In genomic region chr21:32316363-32317215, GRCh38 we compare ENCODE assay signal across 33 cellular contexts. TPM values are rescaled to one million over a fixed set of nuclear protein-coding genes. Genes with fewer than 3 reads are reported as not detected.
"Had no signal": no experiment of that assay in that cellular context is flagged by ENCODE, and none has a peak within 500 bp of the region (broad histone marks: within the 10 kb centered on the region; RNA-seq: fewer than 3 reads in every experiment).

No MANE protein-coding gene starts in this region.

- H3K27me3 ChIP-seq: SJCRH30 had no signal

- H3K27me3 Mint-ChIP-seq: activated naive CD4-positive, alpha-beta T cell treated with anti-CD3 and anti-CD28 coated beads, Interleukin-2, amount 50 U/mL, for 24 hours; activated naive CD8-positive, alpha-beta T cell treated with anti-CD3 and anti-CD28 coated beads, Interleukin-2, amount 50 U/mL, for 24 hours; brain; central memory CD8-positive, alpha-beta T cell had no signal

- H3K9me3 ChIP-seq: SJCRH30 had no signal

- H3K4me3 Mint-ChIP-seq: activated CD8-positive, alpha-beta T cell treated with anti-CD3 and anti-CD28 coated beads, Interleukin-2, amount 10 ng/mL, durations not matched to agents 7 days and 5 days; activated naive CD4-positive, alpha-beta T cell treated with anti-CD3 and anti-CD28 coated beads, Interleukin-2, amount 50 U/mL, for 24 hours; activated naive CD8-positive, alpha-beta T cell treated with anti-CD3 and anti-CD28 coated beads, Interleukin-2, amount 50 U/mL, for 24 hours; activated T-cell treated with anti-CD3 and anti-CD28 coated beads, Interleukin-2, amount 50 U/mL, for 72 hours; brain; central memory CD8-positive, alpha-beta T cell had no signal

- ATAC-seq: activated CD4-positive, CD25-positive, alpha-beta regulatory T cell treated with anti-CD3 and anti-CD28 coated beads, Interleukin-2, amount 50 U/mL, for 24 hours; activated CD8-positive, alpha-beta T cell treated with anti-CD3 and anti-CD28 coated beads, Interleukin-2, amount 10 ng/mL, durations not matched to agents 7 days and 5 days; activated naive CD8-positive, alpha-beta T cell treated with anti-CD3 and anti-CD28 coated beads, Interleukin-2, amount 50 U/mL, for 24 hours; activated T-cell treated with anti-CD3 and anti-CD28 coated beads, Interleukin-2, amount 50 U/mL, for 72 hours; Panc1; SK-N-SH treated with all-trans-retinoic acid at 6 μM for 48 hours had no signal

- H3K4me1 ChIP-seq: SJCRH30 had no signal

- H3K27ac Mint-ChIP-seq: activated CD8-positive, alpha-beta T cell treated with anti-CD3 and anti-CD28 coated beads, Interleukin-2, amount 10 ng/mL, durations not matched to agents 7 days and 5 days; activated naive CD4-positive, alpha-beta T cell treated with anti-CD3 and anti-CD28 coated beads, Interleukin-2, amount 50 U/mL, for 24 hours; activated naive CD8-positive, alpha-beta T cell treated with anti-CD3 and anti-CD28 coated beads, Interleukin-2, amount 50 U/mL, for 24 hours; activated T-cell treated with anti-CD3 and anti-CD28 coated beads, Interleukin-2, amount 50 U/mL, for 72 hours; activated T-helper 2 cell treated with anti-CD3 and anti-CD28 coated beads, Interferon-gamma antibody, Interleukin-2, Interleukin-4, amounts not matched to agents 10 μg/mL and 5 μg/mL and 100 μg/mL, durations not matched to agents 14 hours and 24 hours and 36 hours; brain had no signal

- H3K9me3 Mint-ChIP-seq: activated naive CD4-positive, alpha-beta T cell treated with anti-CD3 and anti-CD28 coated beads, Interleukin-2, amount 50 U/mL, for 24 hours; activated naive CD8-positive, alpha-beta T cell treated with anti-CD3 and anti-CD28 coated beads, Interleukin-2, amount 50 U/mL, for 24 hours; activated T-cell treated with anti-CD3 and anti-CD28 coated beads, Interleukin-2, amount 50 U/mL, for 72 hours; activated T-helper 2 cell treated with anti-CD3 and anti-CD28 coated beads, Interferon-gamma antibody, Interleukin-2, Interleukin-4, amounts not matched to agents 10 μg/mL and 5 μg/mL and 100 μg/mL, durations not matched to agents 14 hours and 24 hours and 36 hours; brain; central memory CD8-positive, alpha-beta T cell had no signal

- FAIRE-seq: astrocyte had no signal

- H3K4me3 ChIP-seq: SJCRH30 had no signal

- DNase-seq: activated CD4-positive, alpha-beta T cell treated with anti-CD3 and anti-CD28 coated beads for 4 hours; activated CD4-positive, alpha-beta T cell treated with anti-CD3 and anti-CD28 coated beads, Interleukin-2, amount 50 U/mL, for 4 hours; activated CD8-positive, alpha-beta T cell treated with anti-CD3 and anti-CD28 coated beads, Interleukin-2, amount 10 ng/mL, durations not matched to agents 7 days and 5 days; activated naive CD4-positive, alpha-beta T cell; activated naive CD8-positive, alpha-beta T cell treated with anti-CD3 and anti-CD28 coated beads, Interleukin-2, amount 50 U/mL, for 24 hours; activated T-cell treated with anti-CD3 and anti-CD28 coated beads, Interleukin-2, amount 50 U/mL, for 72 hours; amygdala; KG1; NCI-H1048; NCI-H1417; NCI-H1930; NCI-H2107; NCI-H2171 treated with DMSO at 0.1 percent for 48 hours; NCI-H345; NCI-H510A; NCI-H526 treated with DMSO at 0.1 percent for 48 hours; NCI-H82; Right ventricle myocardium superior; RPMI8226; SJCRH30; SW 1271 had no signal

- H3K27ac ChIP-seq: SJCRH30 had no signal

- H3K4me1 Mint-ChIP-seq: brain; central memory CD8-positive, alpha-beta T cell had no signal

RNA-seq across cellular contexts. Expression of gene MRAP, which starts 17.9 kb away (rescaled TPM):
- total RNA-seq: activated CD8-positive, alpha-beta T cell treated with anti-CD3 and anti-CD28 coated beads, Interleukin-2, amount 10 ng/mL, durations not matched to agents 7 days and 5 days; activated T-cell treated with anti-CD3 and anti-CD28 coated beads, Interleukin-2, amount 50 U/mL, for 72 hours; activated T-helper 2 cell treated with anti-CD3 and anti-CD28 coated beads, Interferon-gamma antibody, Interleukin-2, Interleukin-4, amounts not matched to agents 10 μg/mL and 5 μg/mL and 100 μg/mL, durations not matched to agents 14 hours and 24 hours and 36 hours; astrocyte; LHCN-M2; M059J; OCI-LY7; SJCRH30; T-helper 1 cell treated with Interleukin-12 subunit alpha and Interleukin-12 subunit beta and Interleukin-4 antibody, amounts not matched to agents 30 ng/mL and 1 ng/mL, for 36 hours had no signal
